In the genomic region with DNA sequence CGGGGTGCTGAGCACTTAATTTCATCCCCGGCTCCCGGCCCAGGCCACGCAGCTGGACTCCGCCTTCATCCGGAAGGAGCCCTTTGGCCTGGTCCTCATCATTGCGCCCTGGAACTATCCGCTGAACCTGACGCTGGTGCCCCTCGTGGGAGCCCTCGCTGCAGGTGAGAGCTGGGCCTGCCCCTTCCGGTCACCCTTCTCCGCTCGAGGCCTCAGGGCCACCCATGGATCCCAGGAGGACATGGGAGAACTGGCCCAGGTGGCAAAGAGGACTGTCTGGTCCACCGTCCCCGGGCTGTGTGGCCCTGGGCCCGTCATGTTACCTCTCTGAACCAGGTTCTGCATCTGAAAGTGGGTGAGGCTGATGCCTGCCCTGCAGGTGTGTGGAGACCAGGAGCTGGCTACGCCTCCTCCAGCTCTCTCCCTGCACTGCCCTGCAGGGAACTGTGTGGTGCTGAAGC, we compare ENCODE assay signal across 1 cellular context.
TF ChIP-seq lines count a peak whose summit lies in the region.

No MANE protein-coding gene starts in this region.

TF ChIP-seq in IMR-90, 13 proteins besides CTCF, POLR2A, EP300 and RAD21:
- TF ChIP-seq FOS (IDR thresholded peaks at IDR 0.05; ENCODE audit: low read depth, low read length), result no peak
TF ChIP-seq in IMR-90: peak in this region for 0.
